Comparison of ENCODE assay signal across 26 cellular contexts in genomic region chr9:131303702-131304101, GRCh38. TPM values are rescaled to one million over a fixed set of nuclear protein-coding genes. Genes with fewer than 3 reads are reported as not detected.
DNase-seq lines count a peak whose midpoint lies in the region; ATAC-seq, FAIRE-seq and TF ChIP-seq lines count a peak whose summit lies in the region.
"Had no signal": no experiment of that assay in that cellular context is flagged by ENCODE, and none has a peak within 500 bp of the region (broad histone marks: within the 10 kb centered on the region; RNA-seq: fewer than 3 reads in every experiment).

No MANE protein-coding gene starts in this region.

- no peak overlapping the region for H2AFZ ChIP-seq in H1 (ENCODE audit: low read length)

- no peak for TF ChIP-seq EP300 in H1 (IDR thresholded peaks at IDR 0.05; ENCODE audit: borderline replicate concordance in 1 of 2, low read depth in 2 of 2, low read length in 2 of 2)

- no peak overlapping the region for H3K4me2 ChIP-seq in H1 (ENCODE audit: insufficient read depth in 1 of 2, low read depth in 2 of 2, low read length in 2 of 2)

- TF ChIP-seq CTCF in heart right ventricle (IDR thresholded peaks at IDR 0.05) (no peak), HEK293 (tag by site-specific recombination; IDR thresholded peaks at IDR 0.05) (no peak), H1 (IDR thresholded peaks at IDR 0.05; ENCODE audit: control extremely low read depth in 1 of 3, insufficient read depth in 1 of 3, low read depth in 1 of 3, low read length in 3 of 3) (no peak), gastrocnemius medialis (IDR thresholded peaks at IDR 0.05 in 4 of 5, conservative IDR thresholded peaks at IDR 0.05 in 1 of 5) (no peak), body of pancreas (IDR thresholded peaks at IDR 0.05) (no peak)

- no peaks in the 10 kb centered on the region for H3K9me3 ChIP-seq in heart right ventricle
- no peaks in the 10 kb centered on the region for H3K9me3 ChIP-seq in HEK293 (ENCODE audit: control insufficient read depth, insufficient read depth, low read depth, low read length)
- no peaks in the 10 kb centered on the region for H3K9me3 ChIP-seq in H1 (ENCODE audit: insufficient read depth in 2 of 2, low read depth in 1 of 2, low read length in 1 of 2)
- H3K9me3 ChIP-seq in gastrocnemius medialis, result no peaks in the 10 kb centered on the region
- no peaks in the 10 kb centered on the region for H3K9me3 ChIP-seq in body of pancreas
- H3K9me3 ChIP-seq: SJSA1 had no signal

- no peak overlapping the region for H3K4me3 ChIP-seq in heart right ventricle
- H3K4me3 ChIP-seq in HEK293 (ENCODE audit: low read depth, low read length), result no peak overlapping the region
- no peak overlapping the region for H3K4me3 ChIP-seq in H1 (ENCODE audit: extremely low read depth in 1 of 4, insufficient read depth in 2 of 4, low read depth in 3 of 4, low read length in 4 of 4)
- H3K4me3 ChIP-seq in gastrocnemius medialis, result no peak overlapping the region
- no peak overlapping the region for H3K4me3 ChIP-seq in body of pancreas
- H3K4me3 ChIP-seq: SJSA1 had no signal

- peak overlapping the region; percentile 92; the same call in 1 of the 2 replicates for H2BK15ac ChIP-seq in H1 (ENCODE audit: low read length)

- DNase-seq in heart right ventricle, result no peak
- DNase-seq in cardiac septum (ENCODE audit: low spot score), result no peak
- DNase-seq in H1 (ENCODE audit: low read depth in 1 of 2, low spot score in 2 of 2), result no peak
- DNase-seq in gastrocnemius medialis, result no peak
- DNase-seq in activated CD4-positive, alpha-beta T cell treated with anti-CD3 and anti-CD28 coated beads, Interleukin-2, amount 10 ng/mL, durations not matched to agents 24 days and 14 days, result no peak
- no peak for DNase-seq in body of pancreas
- DNase-seq: 8988T; AML-193; DMS53; EL; GF-D8; H7; Karpas-422; MV-4-11; NCI-H1105 treated with DMSO at 0.1 percent for 48 hours; NCI-H2029 treated with DMSO at 0.1 percent for 48 hours; NCI-H226; NCI-H510A treated with DMSO at 0.1 percent for 48 hours; NCI-H748 treated with DMSO at 0.1 percent for 48 hours; NK-92 treated with Interleukin-12 subunit alpha and Interleukin-12 subunit beta, amount 100 ng/mL, for 24 hours had no signal

- no peaks in the 10 kb centered on the region for H3K23me2 ChIP-seq in H1 (ENCODE audit: low read depth, low read length)

- in situ Hi-C loops in gastrocnemius medialis (cut with MboI; ENCODE audit: low sequenced_read_pairs in 4 of 4), result no loop called here

- no peak overlapping the region for H2BK5ac ChIP-seq in H1 (ENCODE audit: low read depth, low read length)

- H3K4me1 Mint-ChIP-seq in activated CD4-positive, alpha-beta T cell treated with anti-CD3 and anti-CD28 coated beads, Interleukin-2, amount 10 ng/mL, durations not matched to agents 24 days and 14 days, result no peaks in the 10 kb centered on the region
- H3K4me1 Mint-ChIP-seq: IgD-negative memory B cell had no signal

- no peaks in the 10 kb centered on the region for H3K36me3 Mint-ChIP-seq in activated CD4-positive, alpha-beta T cell treated with anti-CD3 and anti-CD28 coated beads, Interleukin-2, amount 10 ng/mL, durations not matched to agents 24 days and 14 days (ENCODE audit: low read depth)
- H3K36me3 Mint-ChIP-seq: IgD-negative memory B cell had no signal

- H2AK5ac ChIP-seq in H1 (ENCODE audit: low read depth, low read length), result no peak overlapping the region; the same call in 1 of the 2 replicates

- no peak overlapping the region for H3K14ac ChIP-seq in H1 (ENCODE audit: insufficient read length)

- H2BK20ac ChIP-seq in H1 (ENCODE audit: low read length), result no peak overlapping the region

- H3K27me3 ChIP-seq in heart right ventricle (no peaks in the 10 kb centered on the region), H1 (replicated peaks in 1 of 4; ENCODE audit: control insufficient read depth in 3 of 4, extremely low read depth in 1 of 4, insufficient read depth in 3 of 4, low read length in 3 of 4) (no peaks in the 10 kb centered on the region), gastrocnemius medialis (no peaks in the 10 kb centered on the region), body of pancreas (no peaks in the 10 kb centered on the region)
- H3K27me3 ChIP-seq: SJSA1 had no signal

- no peak overlapping the region for H3K23ac ChIP-seq in H1 (ENCODE audit: insufficient read length)

- no peak overlapping the region for H3K4me3 Mint-ChIP-seq in activated CD4-positive, alpha-beta T cell treated with anti-CD3 and anti-CD28 coated beads, Interleukin-2, amount 10 ng/mL, durations not matched to agents 24 days and 14 days
- H3K4me3 Mint-ChIP-seq: IgD-negative memory B cell had no signal

- H3K4me1 ChIP-seq in heart right ventricle, result peaks cover 0 to 70% (median 28%) of the 10 kb centered on the region in 9 donors
- H3K4me1 ChIP-seq in HEK293 (ENCODE audit: control insufficient read depth, insufficient read depth, low read length), result no peaks in the 10 kb centered on the region
- peaks cover 0 to 5% (median 3%) of the 10 kb centered on the region in 4 experiments; a peak in 2 of 7 replicates for H3K4me1 ChIP-seq in H1 (replicated peaks in 1 of 4; ENCODE audit: control insufficient read depth in 3 of 4, insufficient read depth in 4 of 4, low read length in 3 of 4)
- H3K4me1 ChIP-seq in gastrocnemius medialis, result peaks cover 42 to 46% of the 10 kb centered on the region in 2 donors
- H3K4me1 ChIP-seq in body of pancreas, result peaks cover 7% of the 10 kb centered on the region
- H3K4me1 ChIP-seq: SJSA1 had no signal

- no peak overlapping the region for H3K56ac ChIP-seq in H1 (replicated peaks; ENCODE audit: insufficient read length, low read depth, low read length)

- TF ChIP-seq POLR2A in H1 (IDR thresholded peaks at IDR 0.05; ENCODE audit: control extremely low read depth in 1 of 2, low read depth in 2 of 2, low read length in 2 of 2) (no peak), gastrocnemius medialis (IDR thresholded peaks at IDR 0.05) (no peak), body of pancreas (IDR thresholded peaks at IDR 0.05) (no peak)

- H3K9ac ChIP-seq in H1 (replicated peaks in 1 of 4; ENCODE audit: extremely low read depth in 1 of 4, low read depth in 3 of 4, low read length in 3 of 4), result no peak overlapping the region

- no peak overlapping the region for H2BK12ac ChIP-seq in H1 (ENCODE audit: low read depth, low read length)

- ATAC-seq in heart right ventricle, result no peak
- ATAC-seq in gastrocnemius medialis, result no peak
- no peak for ATAC-seq in body of pancreas
- no peak for ATAC-seq in GM21529 (IDR thresholded peaks at IDR 0.05; ENCODE audit: unreplicated experiment)
- ATAC-seq: Panc1 had no signal

- no peaks in the 10 kb centered on the region for H3K79me1 ChIP-seq in H1 (ENCODE audit: low read depth, low read length)

- FAIRE-seq in H1 (lab: Jason Lieb, UNC), result no peak
- FAIRE-seq: D721Med had no signal

- POLR2A ChIA-PET in HEK293 (lab: Yijun Ruan, JAX) (interaction anchor here (0.6 kb wide), 2 partner anchors 153 to 179 kb away, joined by 3 to 4 read pairs; no protein-coding TSS in a partner anchor), H1 (lab: Charles Lee; ENCODE audit: partially characterized antibody) (no interaction called here)

- no peaks in the 10 kb centered on the region for H3K9me3 Mint-ChIP-seq in activated CD4-positive, alpha-beta T cell treated with anti-CD3 and anti-CD28 coated beads, Interleukin-2, amount 10 ng/mL, durations not matched to agents 24 days and 14 days
- H3K9me3 Mint-ChIP-seq: IgD-negative memory B cell had no signal

- no peaks in the 10 kb centered on the region for H4K20me1 ChIP-seq in H1 (replicated peaks in 1 of 2; ENCODE audit: control insufficient read depth in 1 of 2, insufficient read depth in 2 of 2, low read length in 2 of 2)

- H3K27ac ChIP-seq in heart right ventricle (peak overlapping the region in 7 of 10 donors; percentile 32 to 92 (median 58)), HEK293 (ENCODE audit: extremely low read depth, low read depth, low read length) (no peak overlapping the region), H1 (ENCODE audit: low read depth, low read length) (no peak overlapping the region), gastrocnemius medialis (peak overlapping the region; percentile 96 to 100 (median 98)), body of pancreas (no peak overlapping the region)
- H3K27ac ChIP-seq: SJSA1 had no signal

- peaks cover 0 to 14% (median 0%) of the 10 kb centered on the region in 9 donors for H3K36me3 ChIP-seq in heart right ventricle
- H3K36me3 ChIP-seq in HEK293 (ENCODE audit: control insufficient read depth in 2 of 2, insufficient read depth in 1 of 2, low read length in 2 of 2), result no peaks in the 10 kb centered on the region
- H3K36me3 ChIP-seq in H1 (ENCODE audit: control insufficient read depth in 2 of 4, insufficient read depth in 4 of 4, low read length in 3 of 4), result no peaks in the 10 kb centered on the region
- no peaks in the 10 kb centered on the region for H3K36me3 ChIP-seq in gastrocnemius medialis
- no peaks in the 10 kb centered on the region for H3K36me3 ChIP-seq in body of pancreas (replicated peaks in 1 of 2; ENCODE audit: insufficient read depth in 1 of 2, low read depth in 2 of 2)
- H3K36me3 ChIP-seq: SJSA1 had no signal

- H3K27ac Mint-ChIP-seq in activated CD4-positive, alpha-beta T cell treated with anti-CD3 and anti-CD28 coated beads, Interleukin-2, amount 10 ng/mL, durations not matched to agents 24 days and 14 days, result no peak overlapping the region

- no peaks in the 10 kb centered on the region for H3K79me2 ChIP-seq in H1 (ENCODE audit: control insufficient read depth in 1 of 2, insufficient read depth in 2 of 2, low read length in 2 of 2)

- no peak overlapping the region for H3K18ac ChIP-seq in H1 (ENCODE audit: extremely low read depth, low read length)

- no peaks in the 10 kb centered on the region for H3K27me3 Mint-ChIP-seq in activated CD4-positive, alpha-beta T cell treated with anti-CD3 and anti-CD28 coated beads, Interleukin-2, amount 10 ng/mL, durations not matched to agents 24 days and 14 days

- 49 to 62% methylated on average over 4 of the region's 4 CpGs for whole genome bisulfite sequencing in heart right ventricle, 2 donors
- 93% methylated on average over 4 of the region's 4 CpGs; no CpG with 5 or more reads in 1 of the 2 experiments for WGBS in H1 (ENCODE audit: extremely low coverage in 1 of 2, insufficient coverage in 1 of 2, insufficient read length in 1 of 2, insufficient replicate concordance in 2 of 2, low coverage in 1 of 2, low lambda C conversion rate in 2 of 2, missing lambda C conversion rate in 1 of 2), 2 experiments
- 63% methylated on average over 4 of the region's 4 CpGs; no CpG with 5 or more reads in 1 of the 2 donors for WGBS in body of pancreas, 2 donors

- no peak overlapping the region for H4K91ac ChIP-seq in H1 (replicated peaks; ENCODE audit: insufficient read length, low read length)

- no peak for TF ChIP-seq RAD21 in H1 (IDR thresholded peaks at IDR 0.05 in 1 of 2, conservative IDR thresholded peaks at IDR 0.05 in 1 of 2; ENCODE audit: low read depth in 2 of 2, low read length in 2 of 2)

- intact Hi-C loops in heart right ventricle (cut with DNase I), result no loop called here
- intact Hi-C loops in cardiac septum (cut with DNase I), result no loop called here
- intact Hi-C loops in gastrocnemius medialis (cut with DNase I; ENCODE audit: low total_unique reads), result no loop called here
- intact Hi-C loops in activated CD4-positive, alpha-beta T cell treated with anti-CD3 and anti-CD28 coated beads, Interleukin-2, amount 10 ng/mL, durations not matched to agents 24 days and 14 days (cut with micrococcal nuclease), result no loop called here
- intact Hi-C loops in body of pancreas (cut with DNase I), result no loop called here

- no peak overlapping the region for H4K8ac ChIP-seq in H1 (ENCODE audit: extremely low read depth, insufficient read depth, low read length)

- no peak overlapping the region for H2BK120ac ChIP-seq in H1 (replicated peaks; ENCODE audit: low read depth, low read length)

- no peak overlapping the region for H3K4ac ChIP-seq in H1 (replicated peaks; ENCODE audit: insufficient read length, low read depth, low read length)

- no peak overlapping the region for H4K5ac ChIP-seq in H1 (ENCODE audit: insufficient read length, low read depth, low read length)

- CTCF ChIA-PET in HEK293 (lab: Yijun Ruan, JAX), result interaction anchor here (0.7 to 1.0 kb wide), 2 partner anchors 63 to 246 kb away, joined by 3 to 4 read pairs; no protein-coding TSS in a partner anchor
- CTCF ChIA-PET in H1 (lab: Charles Lee; ENCODE audit: partially characterized antibody), result interaction anchor here (0.6 to 1.3 kb wide), 3 partner anchors 33 to 84 kb away, joined by 3 to 4 read pairs (median 3); no protein-coding TSS in a partner anchor

RNA-seq across cellular contexts. Expression of gene PLPP7, which starts 14.2 kb away (rescaled TPM):
- total RNA-seq in heart right ventricle, result 100 to 1,000 TPM in 5 of 10 donors, 10 to 100 TPM in 5; 76.1 to 140 (median 102) TPM
- 100 to 1,000 TPM in 1 of 2 donors, 10 to 100 TPM in 1; 42.6 to 129 TPM for polyA plus RNA-seq in heart right ventricle
- total RNA-seq in cardiac septum, result 78.7 TPM
- total RNA-seq in H1 (2021; fragmentation: NEBNext Ultra II Directional; extraction: Animal tissue kit (Norgen Biotek cat#: 25700)), result 3.4 TPM in 2 replicates
- polyA plus RNA-seq in H1 (2011; rRNA removed), result 3.9 and 5.0 TPM in 2 replicates
- 4.2 TPM for polyA plus RNA-seq in H1 (2011; cell fraction: cytosol; rRNA removed)
- 3.9 TPM for polyA plus RNA-seq in H1 (2011; cell fraction: nucleus; rRNA removed)
- polyA plus RNA-seq in H1 (2012, experiment 1 of 2), result 2.0 to 3.0 TPM (median 2.6 TPM) in 4 replicates
- polyA plus RNA-seq in H1 (2012, experiment 2 of 2), result 4.4 TPM
- polyA plus RNA-seq in H1 (2013, experiment 1 of 2), result 1.6 TPM
- 1.5 TPM for polyA plus RNA-seq in H1 (2013, experiment 2 of 2)
- 2.3 TPM in 2 replicates for polyA minus RNA-seq in H1 (2011; rRNA and poly(A)+ RNA removed)
- 3.4 TPM for polyA minus RNA-seq in H1 (2011; cell fraction: cytosol; rRNA and poly(A)+ RNA removed)
- polyA minus RNA-seq in H1 (2011; cell fraction: nucleus; rRNA and poly(A)+ RNA removed), result 4.0 TPM
- 100 to 1,000 TPM; 110 to 395 (median 184) TPM for total RNA-seq in gastrocnemius medialis
- not detected in 2 replicates for total RNA-seq in activated CD4-positive, alpha-beta T cell treated with anti-CD3 and anti-CD28 coated beads, Interleukin-2, amount 10 ng/mL, durations not matched to agents 24 days and 14 days
- total RNA-seq in body of pancreas, result 1 to 10 TPM; 2.1 to 3.6 TPM

RNA-seq across cellular contexts. Expression of gene FAM78A, which starts 27.4 kb away (rescaled TPM):
- total RNA-seq in heart right ventricle, result 10 to 100 TPM; 21.0 to 53.1 (median 32.3) TPM
- 10 to 100 TPM in 1 of 2 donors, 1 to 10 TPM in 1; 7.0 to 27.3 TPM for polyA plus RNA-seq in heart right ventricle
- total RNA-seq in cardiac septum, result 27.2 TPM
- total RNA-seq in H1 (2021; fragmentation: NEBNext Ultra II Directional; extraction: Animal tissue kit (Norgen Biotek cat#: 25700)), result 3.1 and 3.5 TPM in 2 replicates
- polyA plus RNA-seq in H1 (2011; rRNA removed), result 3.1 and 4.1 TPM in 2 replicates
- polyA plus RNA-seq in H1 (2011; cell fraction: cytosol; rRNA removed), result 2.5 TPM
- polyA plus RNA-seq in H1 (2011; cell fraction: nucleus; rRNA removed), result 5.1 TPM
- 2.3 to 3.0 TPM (median 2.9 TPM) in 4 replicates for polyA plus RNA-seq in H1 (2012, experiment 1 of 2)
- polyA plus RNA-seq in H1 (2012, experiment 2 of 2), result 3.0 TPM
- 1.2 TPM for polyA plus RNA-seq in H1 (2013, experiment 1 of 2)
- 1.4 TPM for polyA plus RNA-seq in H1 (2013, experiment 2 of 2)
- polyA minus RNA-seq in H1 (2011; rRNA and poly(A)+ RNA removed), result 3.0 and 3.1 TPM in 2 replicates
- 2.4 TPM for polyA minus RNA-seq in H1 (2011; cell fraction: cytosol; rRNA and poly(A)+ RNA removed)
- polyA minus RNA-seq in H1 (2011; cell fraction: nucleus; rRNA and poly(A)+ RNA removed), result 1.7 TPM
- 10 to 100 TPM in 2 of 4 donors, 1 to 10 TPM in 2; 3.6 to 16.0 (median 10.1) TPM for total RNA-seq in gastrocnemius medialis
- 51.6 and 55.1 TPM in 2 replicates for total RNA-seq in activated CD4-positive, alpha-beta T cell treated with anti-CD3 and anti-CD28 coated beads, Interleukin-2, amount 10 ng/mL, durations not matched to agents 24 days and 14 days
- total RNA-seq in body of pancreas, result under 1 TPM; under 0.01 to 0.78 TPM

Comparison
In these comparisons a context has a peak if more than half of its experiments do, and no peak if none do; other contexts are left out.
1. H3K27ac ChIP-seq: peak in heart right ventricle (7 of 10) and gastrocnemius medialis (4 of 4); none in HEK293 (single experiment), H1 (single experiment) and body of pancreas (0 of 4).
2. RNA of gene PLPP7, which starts 14.2 kb away (total RNA-seq): 110 to 395 TPM in gastrocnemius medialis, 76.1 to 140 TPM in heart right ventricle and 78.7 TPM in cardiac septum (single experiment); 2.1 to 3.6 TPM in body of pancreas, 3.4 TPM in H1 and not detected in activated CD4-positive, alpha-beta T cell treated with anti-CD3 and anti-CD28 coated beads, Interleukin-2, amount 10 ng/mL, durations not matched to agents 24 days and 14 days; every median in the first group is over 10 times any median in the second.